8 cellular contexts compared by ENCODE assay signal in genomic region chr9:109319631-109320233, GRCh38. TPM values are rescaled to one million over a fixed set of nuclear protein-coding genes. Genes with fewer than 3 reads are reported as not detected.
DNase-seq lines count a peak whose midpoint lies in the region; ATAC-seq, FAIRE-seq and TF ChIP-seq lines count a peak whose summit lies in the region.

No MANE protein-coding gene starts in this region.

- peak; percentile 9 for DNase-seq in COR-L47 (lab: John Stamatoyannopoulos, UW)
- no peak for DNase-seq in RWPE2 (ENCODE audit: low spot score)
- DNase-seq in esophagus squamous epithelium (lab: John Stamatoyannopoulos, UW) = no peak
- DNase-seq in psoas muscle = peak in 1 of 2 donors; percentile 16
- no peak for DNase-seq in H54 (ENCODE audit: insufficient read length, low spot score)
- DNase-seq in GDM1 (lab: John Stamatoyannopoulos, UW) = no peak

- H3K9me3 ChIP-seq in RWPE2 (ENCODE audit: severe bottlenecking) (no peaks in the 10 kb centered on the region), esophagus squamous epithelium (no peaks in the 10 kb centered on the region), psoas muscle (no peaks in the 10 kb centered on the region)

- intact Hi-C loops in esophagus squamous epithelium (cut with DNase I) = loop anchor here (10.0 kb wide), 1 partner anchor 65 kb away; no protein-coding TSS in a partner anchor
- intact Hi-C loops in psoas muscle (cut with DNase I) = loop anchor here in 1 of 2 donors (2.0 to 5.0 kb wide), 2 partner anchors 75 to 137 kb away; no protein-coding TSS in a partner anchor

- no peak for TF ChIP-seq POLR2A in esophagus squamous epithelium (IDR thresholded peaks at IDR 0.05)
- TF ChIP-seq POLR2A in H54 (IDR thresholded peaks at IDR 0.05; ENCODE audit: low read depth, low read length) = no peak

- ATAC-seq in GM21619 (IDR thresholded peaks at IDR 0.05; ENCODE audit: unreplicated experiment) (peak; percentile 18), RWPE2 (ENCODE audit: low read depth) (no peak), psoas muscle (no peak), GM21381 (IDR thresholded peaks at IDR 0.05; ENCODE audit: unreplicated experiment) (no peak)

- WGBS in esophagus squamous epithelium, 2 donors = 5 to 8% methylated on average over 12 to 20 of the region's 39 CpGs
- WGBS in psoas muscle, 3 donors = 7 to 12% (median 9%) methylated on average over 21 to 39 of the region's 39 CpGs

- FAIRE-seq in H54 (lab: Jason Lieb, UNC) = no peak

- H3K4me1 ChIP-seq in RWPE2 (ENCODE audit: insufficient read depth, poor library complexity, severe bottlenecking) (peaks cover 34% of the 10 kb centered on the region), esophagus squamous epithelium (peaks cover 24 to 58% (median 29%) of the 10 kb centered on the region in 3 donors), psoas muscle (no peaks in the 10 kb centered on the region)

- H3K36me3 ChIP-seq in RWPE2 (ENCODE audit: low read depth) (no peaks in the 10 kb centered on the region), esophagus squamous epithelium (no peaks in the 10 kb centered on the region), psoas muscle (ENCODE audit: insufficient read depth in 1 of 2, low read depth in 1 of 2) (no peaks in the 10 kb centered on the region)

- no peaks in the 10 kb centered on the region for H3K27me3 ChIP-seq in RWPE2 (ENCODE audit: insufficient read depth, poor library complexity, severe bottlenecking)
- peaks cover 0 to 91% (median 4%) of the 10 kb centered on the region in 4 donors for H3K27me3 ChIP-seq in esophagus squamous epithelium
- H3K27me3 ChIP-seq in psoas muscle (ENCODE audit: insufficient read depth in 3 of 3, low read length in 2 of 3) = peaks cover 0 to 17% (median 1%) of the 10 kb centered on the region in 3 donors

- peak; percentile 16 for TF ChIP-seq CTCF in RWPE2 (IDR thresholded peaks at IDR 0.05; ENCODE audit: poor library complexity, severe bottlenecking)
- no peak for TF ChIP-seq CTCF in esophagus squamous epithelium (IDR thresholded peaks at IDR 0.05)
- TF ChIP-seq CTCF in psoas muscle (IDR thresholded peaks at IDR 0.05) = no peak

- peak overlapping the region; percentile 87 for H3K4me3 ChIP-seq in RWPE2 (ENCODE audit: severe bottlenecking)
- peak overlapping the region; percentile 26 to 72 (median 40) for H3K4me3 ChIP-seq in esophagus squamous epithelium
- peak overlapping the region; percentile 45 for H3K4me3 ChIP-seq in psoas muscle

- H3K27ac ChIP-seq in RWPE2 (ENCODE audit: poor library complexity, severe bottlenecking) (peak overlapping the region; percentile 73), esophagus squamous epithelium (no peak overlapping the region), psoas muscle (no peak overlapping the region)

RNA-seq across cellular contexts. Expression of gene EPB41L4B, which starts 1.1 kb away (rescaled TPM):
- total RNA-seq in esophagus squamous epithelium (1 to 10 TPM in 3 of 4 donors, under 1 TPM in 1; 0.45 to 3.8 (median 1.8) TPM), psoas muscle (1 to 10 TPM in 3 of 4 donors, under 1 TPM in 1; 0.54 to 4.6 (median 1.7) TPM)
- polyA plus RNA-seq in psoas muscle = 1 to 10 TPM in 2 of 3 donors, under 1 TPM in 1; 0.33 to 2.6 (median 1.8) TPM
